ENCODE assay signal across 12 cellular contexts in genomic region chr2:66494708-66495107, GRCh38. TPM values are rescaled to one million over a fixed set of nuclear protein-coding genes. Genes with fewer than 3 reads are reported as not detected.
A peak's percentile ranks its signal among the peaks of the same experiment; 100 is the strongest.
DNase-seq lines count a peak whose midpoint lies in the region; ATAC-seq and TF ChIP-seq lines count a peak whose summit lies in the region.
"Had no signal": no experiment of that assay in that cellular context is flagged by ENCODE, and none has a peak within 500 bp of the region (broad histone marks: within the 10 kb centered on the region; RNA-seq: fewer than 3 reads in every experiment).

No MANE protein-coding gene starts in this region.

- POLR2A ChIA-PET in naive thymus-derived CD4-positive, alpha-beta T cell (lab: Charles Lee), result no interaction called here

- H3K4me1 ChIP-seq in naive thymus-derived CD4-positive, alpha-beta T cell (ENCODE audit: control insufficient read depth in 2 of 2, insufficient read depth in 2 of 2, low read length in 2 of 2), result no peaks in the 10 kb centered on the region

- no peak for TF ChIP-seq POLR2A in GM18505 (IDR thresholded peaks at IDR 0.05; ENCODE audit: borderline replicate concordance, extremely low read depth, insufficient read depth, insufficient read length)

- no peak for TF ChIP-seq CTCF in AG10803 (conservative IDR thresholded peaks at IDR 0.05; ENCODE audit: low read length)

- intact Hi-C loops in naive thymus-derived CD4-positive, alpha-beta T cell (cut with micrococcal nuclease), result no loop called here

- H3K27ac ChIP-seq in naive thymus-derived CD4-positive, alpha-beta T cell (ENCODE audit: low read depth, low read length), result no peak overlapping the region

- no peaks in the 10 kb centered on the region for H3K9me3 ChIP-seq in naive thymus-derived CD4-positive, alpha-beta T cell (ENCODE audit: control insufficient read depth in 2 of 3, low read length in 3 of 3)
- H3K9me3 ChIP-seq: Peyer's patch had no signal

- H3K27me3 Mint-ChIP-seq in naive thymus-derived CD4-positive, alpha-beta T cell, result peaks cover 0 to 8% (median 0%) of the 10 kb centered on the region in 5 donors
- H3K27me3 Mint-ChIP-seq: central memory CD8-positive, alpha-beta T cell had no signal

- H3K36me3 ChIP-seq in naive thymus-derived CD4-positive, alpha-beta T cell (ENCODE audit: control insufficient read depth in 2 of 3, insufficient read depth in 3 of 3, low read length in 3 of 3), result no peaks in the 10 kb centered on the region
- H3K36me3 ChIP-seq: Peyer's patch had no signal

- DNase-seq in AG10803 (ENCODE audit: low read depth) (peak; percentile 82), OCI-M1 (lab: John Stamatoyannopoulos, UW) (peak; percentile 5), fibroblast of gingiva (ENCODE audit: low read depth) (peak; percentile 77), NCI-H128 (lab: John Stamatoyannopoulos, UW; ENCODE audit: unreplicated experiment) (no peak)
- no peak for DNase-seq in naive thymus-derived CD4-positive, alpha-beta T cell
- DNase-seq: activated CD4-positive, alpha-beta T cell treated with anti-CD3 and anti-CD28 coated beads, Interleukin-2, amount 50 U/mL, for 48 hours; C1 segment of cervical spinal cord had no signal

- no peak overlapping the region for H3K4me3 Mint-ChIP-seq in naive thymus-derived CD4-positive, alpha-beta T cell
- H3K4me3 Mint-ChIP-seq: central memory CD8-positive, alpha-beta T cell had no signal

- H3K4me3 ChIP-seq in AG10803 (ENCODE audit: low read length), result no peak overlapping the region
- no peak overlapping the region for H3K4me3 ChIP-seq in naive thymus-derived CD4-positive, alpha-beta T cell (ENCODE audit: low read length)
- H3K4me3 ChIP-seq: Peyer's patch had no signal

- CTCF ChIA-PET in naive thymus-derived CD4-positive, alpha-beta T cell (lab: Charles Lee), result no interaction called here

- no peaks in the 10 kb centered on the region for H3K36me3 Mint-ChIP-seq in naive thymus-derived CD4-positive, alpha-beta T cell

- peak; percentile 27 for ATAC-seq in naive thymus-derived CD4-positive, alpha-beta T cell
- ATAC-seq in HG03045 (IDR thresholded peaks at IDR 0.05; ENCODE audit: unreplicated experiment), result no peak
- no peak for ATAC-seq in GM18505 (IDR thresholded peaks at IDR 0.05; ENCODE audit: unreplicated experiment)
- ATAC-seq in GM19467 (IDR thresholded peaks at IDR 0.05; ENCODE audit: unreplicated experiment), result no peak

- H3K4me1 Mint-ChIP-seq in naive thymus-derived CD4-positive, alpha-beta T cell, result no peaks in the 10 kb centered on the region
- H3K4me1 Mint-ChIP-seq: central memory CD8-positive, alpha-beta T cell had no signal

- peaks cover 0 to 3% (median 0%) of the 10 kb centered on the region in 11 donors for H3K9me3 Mint-ChIP-seq in naive thymus-derived CD4-positive, alpha-beta T cell

- H3K27ac Mint-ChIP-seq in naive thymus-derived CD4-positive, alpha-beta T cell, result no peak overlapping the region

- H3K27me3 ChIP-seq in naive thymus-derived CD4-positive, alpha-beta T cell (ENCODE audit: control insufficient read depth in 2 of 2, insufficient read depth in 2 of 2, low read length in 2 of 2), result no peaks in the 10 kb centered on the region
- H3K27me3 ChIP-seq: Peyer's patch had no signal

RNA-seq across cellular contexts. Expression of gene MEIS1, which starts 59.8 kb away (rescaled TPM):
- total RNA-seq in naive thymus-derived CD4-positive, alpha-beta T cell, result 1 to 10 TPM in 1 of 5 experiments, under 1 TPM in 2, not detected in 2; 0.05 to 5.6 (median 0.56) TPM
- polyA plus RNA-seq in naive thymus-derived CD4-positive, alpha-beta T cell, result not detected

Comparison
In these comparisons a context has a peak if more than half of its experiments do, and no peak if none do; other contexts are left out.
1. DNase-seq: peak in AG10803 (single experiment), OCI-M1 (single experiment) and fibroblast of gingiva (single experiment); none in naive thymus-derived CD4-positive, alpha-beta T cell (0 of 9) and NCI-H128 (single experiment).